Comparison of ENCODE assay signal across 8 cellular contexts in genomic region chr5:14399054-14399657, GRCh38.
DNase-seq lines count a peak whose midpoint lies in the region; ATAC-seq and TF ChIP-seq lines count a peak whose summit lies in the region.

No MANE protein-coding gene starts in this region.

- peak overlapping the region in 1 of 2 donors; percentile 44 for H3K27ac ChIP-seq in tibial artery

- H3K27ac Mint-ChIP-seq in immature natural killer cell = no peak overlapping the region

- no peaks in the 10 kb centered on the region for H3K27me3 ChIP-seq in tibial artery

- peaks cover 4 to 9% (median 8%) of the 10 kb centered on the region in 3 donors for H3K27me3 Mint-ChIP-seq in immature natural killer cell (ENCODE audit: low read depth in 3 of 3)

- DNase-seq in AG20443 (ENCODE audit: low spot score) (peak; percentile 52), NCI-H345 treated with DMSO at 0.1 percent for 48 hours (lab: John Stamatoyannopoulos, UW; ENCODE audit: unreplicated experiment) (peak; percentile 18), astrocyte of the cerebellum (ENCODE audit: low read depth) (peak; percentile 61), immature natural killer cell (peak in 2 of 3 donors; percentile 24 to 31), tibial artery (no peak), islet precursor cell (no peak)

- peaks cover 24 to 32% (median 31%) of the 10 kb centered on the region in 3 donors for H3K36me3 ChIP-seq in tibial artery

- in situ Hi-C loops in astrocyte of the cerebellum (cut with HindIII; ENCODE audit: low sequenced_read_pairs) = loop anchor here (25.0 kb wide), 1 partner anchor 238 kb away; no protein-coding TSS in a partner anchor

- peaks cover 0 to 22% (median 17%) of the 10 kb centered on the region in 4 donors for H3K4me1 ChIP-seq in tibial artery

- no peak overlapping the region for H3K4me3 Mint-ChIP-seq in immature natural killer cell

- peaks cover 0 to 13% (median 5%) of the 10 kb centered on the region in 6 donors for H3K9me3 Mint-ChIP-seq in immature natural killer cell

- H3K4me1 Mint-ChIP-seq in immature natural killer cell = peaks cover 3 to 7% of the 10 kb centered on the region in 2 donors

- TF ChIP-seq CTCF in astrocyte of the cerebellum (IDR thresholded peaks at IDR 0.05; ENCODE audit: low read depth, low read length, missing control alignments) (peak; percentile 59), tibial artery (IDR thresholded peaks at IDR 0.05) (peak; percentile 55 to 63)

- no peaks in the 10 kb centered on the region for H3K9me3 ChIP-seq in tibial artery

- H3K36me3 Mint-ChIP-seq in immature natural killer cell = peaks cover 3 to 13% (median 3%) of the 10 kb centered on the region in 3 donors

- ATAC-seq in GM21390 (IDR thresholded peaks at IDR 0.05; ENCODE audit: unreplicated experiment) (peak; percentile 60), HG02884 (IDR thresholded peaks at IDR 0.05; ENCODE audit: unreplicated experiment) (no peak)

- no peak overlapping the region for H3K4me3 ChIP-seq in astrocyte of the cerebellum (ENCODE audit: low read depth, low read length)
- no peak overlapping the region for H3K4me3 ChIP-seq in tibial artery

- intact Hi-C loops in tibial artery (cut with DNase I; ENCODE audit: low total_unique reads) = no loop called here

Comparison
In these comparisons a context has a peak if more than half of its experiments do, and no peak if none do; other contexts are left out.
1. DNase-seq: peak in AG20443 (single experiment), NCI-H345 treated with DMSO at 0.1 percent for 48 hours (single experiment), astrocyte of the cerebellum (single experiment) and immature natural killer cell (2 of 3); none in tibial artery (0 of 2) and islet precursor cell (single experiment).